In the genomic region with DNA sequence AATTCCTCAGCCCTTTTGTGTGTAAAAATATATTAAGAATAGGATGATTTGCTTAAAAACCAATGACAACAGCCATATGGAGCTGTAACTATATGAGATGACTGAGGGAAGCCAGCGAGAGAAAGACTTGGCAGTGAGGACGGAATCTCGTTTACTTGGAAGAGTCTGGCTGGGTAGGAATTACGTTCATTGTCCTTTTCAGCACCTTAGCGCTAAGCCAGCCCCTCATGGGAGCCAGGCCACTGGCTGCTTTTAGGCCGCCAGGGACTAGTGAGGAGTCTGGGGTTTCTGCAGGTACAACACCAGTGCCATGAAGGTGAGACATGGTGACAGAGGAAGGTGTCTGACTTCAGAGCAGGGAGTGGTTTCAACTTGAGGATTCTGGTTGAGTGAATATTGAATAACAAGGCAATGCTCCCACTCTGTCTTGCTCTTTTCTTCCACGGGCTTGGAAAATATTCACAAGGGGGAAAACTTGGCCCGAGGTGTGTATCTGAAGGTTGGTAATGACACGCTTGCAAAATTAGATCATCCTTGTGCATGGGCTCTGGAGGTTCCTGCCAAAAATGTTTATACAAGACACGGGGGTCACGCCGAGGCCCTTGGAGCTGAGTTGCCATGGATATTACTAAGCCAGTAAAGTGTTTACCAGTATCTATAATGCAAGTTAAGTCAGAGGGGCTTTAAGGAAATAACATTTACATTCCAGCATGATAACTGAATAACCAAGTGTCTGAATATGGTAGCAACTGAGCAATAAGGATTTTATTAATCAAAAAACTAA, we compare ENCODE assay signal across 12 cellular contexts. TPM values are rescaled to one million over a fixed set of nuclear protein-coding genes. Genes with fewer than 3 reads are reported as not detected.
DNase-seq lines count a peak whose midpoint lies in the region; ATAC-seq and TF ChIP-seq lines count a peak whose summit lies in the region.
"Had no signal": no experiment of that assay in that cellular context is flagged by ENCODE, and none has a peak within 500 bp of the region (broad histone marks: within the 10 kb centered on the region; RNA-seq: fewer than 3 reads in every experiment).

No MANE protein-coding gene starts in this region.

- H3K9me3 ChIP-seq in CD8-positive, alpha-beta T cell (ENCODE audit: low read length), result no peaks in the 10 kb centered on the region
- H3K9me3 ChIP-seq in CD8-positive, alpha-beta memory T cell (ENCODE audit: low read length), result no peaks in the 10 kb centered on the region

- no peak overlapping the region for H3K27ac ChIP-seq in CD8-positive, alpha-beta T cell (ENCODE audit: low read depth, low read length)
- no peak overlapping the region for H3K27ac ChIP-seq in CD8-positive, alpha-beta memory T cell (ENCODE audit: low read depth, low read length)
- H3K27ac ChIP-seq: C4-2B had no signal

- CTCF ChIA-PET in CD8-positive, alpha-beta T cell (lab: Charles Lee), result interaction anchor here (0.6 to 1.2 kb wide), 3 partner anchors 49 to 362 kb away, joined by 3 read pairs; no protein-coding TSS in a partner anchor
- CTCF ChIA-PET in CD8-positive, alpha-beta memory T cell (lab: Charles Lee), result interaction anchor here (1.1 to 1.5 kb wide), 2 partner anchors 361 to 362 kb away, joined by 3 to 4 read pairs; no protein-coding TSS in a partner anchor

- no peaks in the 10 kb centered on the region for H3K9me3 Mint-ChIP-seq in CD8-positive, alpha-beta T cell
- H3K9me3 Mint-ChIP-seq in activated naive CD8-positive, alpha-beta T cell (ENCODE audit: low read depth), result no peaks in the 10 kb centered on the region
- H3K9me3 Mint-ChIP-seq in progenitor cell of endocrine pancreas (ENCODE audit: low read depth), result peaks cover 3% of the 10 kb centered on the region
- H3K9me3 Mint-ChIP-seq in CD8-positive, alpha-beta memory T cell, result no peaks in the 10 kb centered on the region

- peak overlapping the region; percentile 32 for H3K27ac Mint-ChIP-seq in CD8-positive, alpha-beta T cell
- H3K27ac Mint-ChIP-seq in activated naive CD8-positive, alpha-beta T cell, result peak overlapping the region; percentile 83
- peak overlapping the region; percentile 89 for H3K27ac Mint-ChIP-seq in progenitor cell of endocrine pancreas
- peak overlapping the region in 4 of 8 donors; percentile 12 to 72 (median 48) for H3K27ac Mint-ChIP-seq in CD8-positive, alpha-beta memory T cell

- H3K27me3 Mint-ChIP-seq in CD8-positive, alpha-beta T cell (ENCODE audit: low read depth), result no peaks in the 10 kb centered on the region
- no peaks in the 10 kb centered on the region for H3K27me3 Mint-ChIP-seq in activated naive CD8-positive, alpha-beta T cell
- no peaks in the 10 kb centered on the region for H3K27me3 Mint-ChIP-seq in progenitor cell of endocrine pancreas
- H3K27me3 Mint-ChIP-seq in CD8-positive, alpha-beta memory T cell, result no peaks in the 10 kb centered on the region
- H3K27me3 Mint-ChIP-seq: naive B cell had no signal

- POLR2A ChIA-PET in CD8-positive, alpha-beta T cell (lab: Charles Lee), result interaction anchor here (0.7 kb wide), 1 partner anchor 137 kb away, joined by 3 read pairs; no protein-coding TSS in a partner anchor
- POLR2A ChIA-PET in CD8-positive, alpha-beta memory T cell (lab: Charles Lee), result no interaction called here

- H3K4me1 ChIP-seq in CD8-positive, alpha-beta T cell (ENCODE audit: insufficient read depth, low read length), result peaks cover 67% of the 10 kb centered on the region
- H3K4me1 ChIP-seq in CD8-positive, alpha-beta memory T cell (ENCODE audit: insufficient read depth, low read length), result peaks cover 80% of the 10 kb centered on the region

- no peak for DNase-seq in CD8-positive, alpha-beta T cell
- peak; percentile 78 for DNase-seq in fibroblast of villous mesenchyme (ENCODE audit: low read depth)
- no peak for DNase-seq in progenitor cell of endocrine pancreas (ENCODE audit: low spot score, unreplicated experiment)
- no peak for DNase-seq in NCI-H1694 treated with DMSO at 0.1 percent for 48 hours (lab: John Stamatoyannopoulos, UW)
- no peak for DNase-seq in LoVo (ENCODE audit: low spot score)
- DNase-seq in CD8-positive, alpha-beta memory T cell, result no peak
- DNase-seq: naive B cell, NCI-H1417 treated with DMSO at 0.1 percent for 48 hours, NCI-H69 had no signal

- ATAC-seq in CD8-positive, alpha-beta T cell, result no peak
- no peak for ATAC-seq in GM21619 (IDR thresholded peaks at IDR 0.05; ENCODE audit: unreplicated experiment)

- intact Hi-C loops in CD8-positive, alpha-beta T cell (cut with DNase I, micrococcal nuclease), result no loop called here

- H3K4me3 ChIP-seq in CD8-positive, alpha-beta T cell (ENCODE audit: low read depth, low read length), result no peak overlapping the region
- no peak overlapping the region for H3K4me3 ChIP-seq in fibroblast of villous mesenchyme (ENCODE audit: low read depth, low read length)
- H3K4me3 ChIP-seq in CD8-positive, alpha-beta memory T cell (ENCODE audit: low read length), result no peak overlapping the region

- peaks cover 74% of the 10 kb centered on the region for H3K36me3 Mint-ChIP-seq in CD8-positive, alpha-beta T cell
- peaks cover 15% of the 10 kb centered on the region for H3K36me3 Mint-ChIP-seq in activated naive CD8-positive, alpha-beta T cell
- peaks cover 42% of the 10 kb centered on the region for H3K36me3 Mint-ChIP-seq in progenitor cell of endocrine pancreas (ENCODE audit: insufficient read depth)
- H3K36me3 Mint-ChIP-seq in CD8-positive, alpha-beta memory T cell, result peaks cover 8 to 81% (median 26%) of the 10 kb centered on the region in 3 donors

- TF ChIP-seq CTCF in CD8-positive, alpha-beta T cell (IDR thresholded peaks at IDR 0.05), result no peak
- TF ChIP-seq CTCF in fibroblast of villous mesenchyme (IDR thresholded peaks at IDR 0.05; ENCODE audit: insufficient read depth, low read depth, low read length), result no peak
- no peak for TF ChIP-seq CTCF in progenitor cell of endocrine pancreas (IDR thresholded peaks at IDR 0.05; ENCODE audit: unreplicated experiment)

- no peak overlapping the region for H3K4me3 Mint-ChIP-seq in CD8-positive, alpha-beta T cell
- H3K4me3 Mint-ChIP-seq in activated naive CD8-positive, alpha-beta T cell, result no peak overlapping the region
- H3K4me3 Mint-ChIP-seq in progenitor cell of endocrine pancreas (ENCODE audit: low read depth), result no peak overlapping the region
- peak overlapping the region in 2 of 7 donors; percentile 38 to 61 for H3K4me3 Mint-ChIP-seq in CD8-positive, alpha-beta memory T cell

- no peaks in the 10 kb centered on the region for H3K27me3 ChIP-seq in CD8-positive, alpha-beta T cell (ENCODE audit: insufficient read depth, low read length)
- H3K27me3 ChIP-seq in CD8-positive, alpha-beta memory T cell (ENCODE audit: insufficient read depth, low read length, poor library complexity, severe bottlenecking), result no peaks in the 10 kb centered on the region

- peaks cover 83% of the 10 kb centered on the region for H3K4me1 Mint-ChIP-seq in CD8-positive, alpha-beta T cell (ENCODE audit: low read depth)
- H3K4me1 Mint-ChIP-seq in activated naive CD8-positive, alpha-beta T cell (ENCODE audit: low read depth), result peaks cover 84% of the 10 kb centered on the region
- H3K4me1 Mint-ChIP-seq in progenitor cell of endocrine pancreas (ENCODE audit: low read depth), result peaks cover 21% of the 10 kb centered on the region
- H3K4me1 Mint-ChIP-seq in CD8-positive, alpha-beta memory T cell, result peaks cover 79 to 91% (median 86%) of the 10 kb centered on the region in 3 donors

- peaks cover 8% of the 10 kb centered on the region for H3K36me3 ChIP-seq in CD8-positive, alpha-beta T cell (ENCODE audit: insufficient read depth, low read length)
- H3K36me3 ChIP-seq in CD8-positive, alpha-beta memory T cell (ENCODE audit: insufficient read depth, low read length), result peaks cover 10% of the 10 kb centered on the region

RNA-seq across cellular contexts. Expression of gene KLF3, which starts 17.5 kb away (rescaled TPM):
- total RNA-seq in CD8-positive, alpha-beta T cell, result 100 to 1,000 TPM; 181 to 194 TPM
- total RNA-seq in fibroblast of villous mesenchyme, result 22.2 and 24.2 TPM in 2 replicates
- total RNA-seq in progenitor cell of endocrine pancreas, result 97.1 and 98.7 TPM in 2 replicates
- total RNA-seq in CD8-positive, alpha-beta memory T cell, result 10 to 100 TPM; 15.2 to 17.1 TPM
- polyA plus RNA-seq in CD8-positive, alpha-beta memory T cell, result 72.9 TPM
